ENCODE assay signal across 21 cellular contexts in the genomic region with DNA sequence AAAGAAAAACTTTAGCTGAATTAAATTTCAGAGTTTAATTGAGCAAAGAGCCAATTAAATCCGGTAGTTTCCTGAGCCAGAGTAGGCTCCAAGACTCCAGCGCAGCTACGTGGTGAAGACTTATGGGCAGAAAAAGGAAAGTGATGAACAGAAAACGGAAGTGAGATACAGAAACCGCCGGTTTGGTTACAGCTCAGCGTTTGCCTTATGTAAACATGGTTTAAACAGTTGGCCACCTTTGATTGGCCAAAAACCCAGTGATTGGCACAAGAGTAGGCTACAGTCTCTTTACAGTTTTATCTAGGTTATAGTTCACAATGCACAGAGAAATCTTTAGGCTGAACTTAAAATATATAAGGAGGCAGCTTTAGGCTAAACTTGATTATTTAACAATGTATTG.
A peak's percentile ranks its signal among the peaks of the same experiment; 100 is the strongest.
DNase-seq lines count a peak whose midpoint lies in the region; ATAC-seq and TF ChIP-seq lines count a peak whose summit lies in the region.
"Had no signal": no experiment of that assay in that cellular context is flagged by ENCODE, and none has a peak within 500 bp of the region (broad histone marks: within the 10 kb centered on the region; RNA-seq: fewer than 3 reads in every experiment).

No MANE protein-coding gene starts in this region.

- peak; percentile 61 for ATAC-seq in upper lobe of right lung
- ATAC-seq in HG02884 (IDR thresholded peaks at IDR 0.05; ENCODE audit: unreplicated experiment) = no peak
- ATAC-seq: body of pancreas, psoas muscle, SK-N-SH treated with all-trans-retinoic acid at 6 μM for 48 hours had no signal

- H3K36me3 ChIP-seq in OCI-LY3 (replicated peaks; ENCODE audit: low read depth, low read length) (no peaks in the 10 kb centered on the region), upper lobe of right lung (no peaks in the 10 kb centered on the region)
- H3K36me3 ChIP-seq: colonic mucosa, Peyer's patch had no signal

- H3K9me3 ChIP-seq in OCI-LY3 (ENCODE audit: insufficient read depth, low read length) (no peaks in the 10 kb centered on the region), upper lobe of right lung (no peaks in the 10 kb centered on the region)
- H3K9me3 ChIP-seq: body of pancreas, colonic mucosa, psoas muscle had no signal

- peak overlapping the region; percentile 47 for H3K4me2 ChIP-seq in OCI-LY3 (ENCODE audit: low read length)

- H4K20me1 ChIP-seq in OCI-LY3 (ENCODE audit: insufficient read depth, low read length) = no peaks in the 10 kb centered on the region

- H3K4me3 ChIP-seq in OCI-LY3 (ENCODE audit: low read length) = 0 out of 2 replicates have a peak overlapping the region, but pooled peaks have one; percentile 6
- no peak overlapping the region for H3K4me3 ChIP-seq in upper lobe of right lung
- H3K4me3 ChIP-seq: body of pancreas, colonic mucosa, Peyer's patch, psoas muscle had no signal

- no peak overlapping the region for H3K27ac ChIP-seq in OCI-LY3 (ENCODE audit: low read length)
- H3K27ac ChIP-seq in upper lobe of right lung = no peak overlapping the region
- H3K27ac ChIP-seq: 22Rv1, body of pancreas, colonic mucosa, Peyer's patch, psoas muscle had no signal

- DNase-seq in SKM-1 treated with dmso at 0.1 percent for 144 hours (lab: John Stamatoyannopoulos, UW; ENCODE audit: unreplicated experiment) = peak; percentile 3
- no peak for DNase-seq in SKM-1 (lab: John Stamatoyannopoulos, UW; ENCODE audit: unreplicated experiment)
- peak; percentile 53 for DNase-seq in HT1080 (ENCODE audit: low read depth)
- no peak for DNase-seq in upper lobe of right lung
- no peak for DNase-seq in superior temporal gyrus (ENCODE audit: extremely low spot score)
- DNase-seq in stimulated activated naive CD4-positive, alpha-beta T cell treated with Interleukin-2 at 50 U/mL for 16 hours (lab: John Stamatoyannopoulos, UW) = no peak
- DNase-seq: activated naive CD8-positive, alpha-beta T cell treated with anti-CD3 and anti-CD28 coated beads for 36 hours; activated T-cell treated with anti-CD3 and anti-CD28 coated beads, Interleukin-2, amount 50 U/mL, for 48 hours; body of pancreas; colonic mucosa; HFFc6; hippocampal formation; kidney; NCI-H1930; NCI-H510A treated with DMSO at 0.1 percent for 48 hours; psoas muscle had no signal

- no peak overlapping the region; the same call in 1 of the 2 replicates for H2AFZ ChIP-seq in OCI-LY3 (ENCODE audit: low read depth, low read length)

- H3K27me3 ChIP-seq in OCI-LY3 (ENCODE audit: low read depth, low read length) = peaks cover 41% of the 10 kb centered on the region
- H3K27me3 ChIP-seq in upper lobe of right lung = no peaks in the 10 kb centered on the region
- H3K27me3 ChIP-seq: body of pancreas, colonic mucosa, Peyer's patch had no signal

- no peak overlapping the region for H3K9ac ChIP-seq in OCI-LY3 (ENCODE audit: low read length)

- H3K4me1 ChIP-seq in OCI-LY3 (ENCODE audit: low read length) = peaks cover 10% of the 10 kb centered on the region
- no peaks in the 10 kb centered on the region for H3K4me1 ChIP-seq in upper lobe of right lung
- H3K4me1 ChIP-seq: body of pancreas, colonic mucosa, Peyer's patch, psoas muscle had no signal

- no peaks in the 10 kb centered on the region for H3K79me2 ChIP-seq in OCI-LY3 (ENCODE audit: low read length)

- no peak for TF ChIP-seq CTCF in OCI-LY3 (IDR thresholded peaks at IDR 0.05; ENCODE audit: low read depth, low read length)
- no peak for TF ChIP-seq CTCF in upper lobe of right lung (IDR thresholded peaks at IDR 0.05)

- intact Hi-C loops in upper lobe of right lung (cut with DNase I) = no loop called here

Comparison
In these comparisons a context has a peak if more than half of its experiments do, and no peak if none do; other contexts are left out.
1. DNase-seq: peak in SKM-1 treated with dmso at 0.1 percent for 144 hours (single experiment) and HT1080 (single experiment); none in SKM-1 (single experiment), upper lobe of right lung (single experiment), superior temporal gyrus (single experiment) and stimulated activated naive CD4-positive, alpha-beta T cell treated with Interleukin-2 at 50 U/mL for 16 hours (single experiment).